ENCODE assay signal across 1 cellular context in genomic region chr10:46014683-46015405, GRCh38.
TF ChIP-seq lines count a peak whose summit lies in the region.

No MANE protein-coding gene starts in this region.

TF ChIP-seq in SK-N-SH, 30 proteins besides CTCF, POLR2A, EP300 and RAD21:
- no peak for TF ChIP-seq MXI1 (IDR thresholded peaks at IDR 0.05; ENCODE audit: low read depth, low read length)
